Comparison of ENCODE assay signal across 36 cellular contexts in the genomic region with DNA sequence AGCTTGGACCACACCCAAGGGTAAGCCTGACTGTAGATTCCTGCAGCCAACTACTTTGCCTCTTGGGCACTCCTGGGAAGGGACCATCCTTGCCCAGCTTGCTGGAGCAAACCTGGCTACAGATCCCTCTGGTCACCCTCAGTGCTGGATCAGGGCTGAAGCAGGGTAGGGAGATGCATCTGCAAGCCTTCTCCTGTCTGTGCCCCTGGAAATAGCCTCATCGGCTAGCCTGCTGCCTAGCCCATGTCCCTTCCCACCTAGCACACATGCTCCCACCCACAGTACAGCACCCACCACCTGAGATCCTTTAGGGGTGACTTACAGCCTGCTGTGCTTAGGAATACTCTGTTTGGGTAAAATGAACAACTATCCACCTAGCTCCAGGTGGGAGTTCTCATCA.
"Had no signal": no experiment of that assay in that cellular context is flagged by ENCODE, and none has a peak within 500 bp of the region (broad histone marks: within the 10 kb centered on the region; RNA-seq: fewer than 3 reads in every experiment).

No MANE protein-coding gene starts in this region.

- H3K27ac ChIP-seq: ascending aorta, cardiac muscle cell, WERI-Rb-1 had no signal

- DNase-seq: activated CD4-positive, alpha-beta memory T cell treated with anti-CD3 and anti-CD28 coated beads for 36 hours; activated CD4-positive, alpha-beta T cell treated with anti-CD3 and anti-CD28 coated beads for 1 hour; activated CD4-positive, alpha-beta T cell treated with anti-CD3 and anti-CD28 coated beads for 4 hours; activated CD4-positive, alpha-beta T cell treated with anti-CD3 and anti-CD28 coated beads, Interleukin-2, amount 10 ng/mL, durations not matched to agents 24 days and 14 days; activated CD4-positive, alpha-beta T cell treated with anti-CD3 and anti-CD28 coated beads, Interleukin-2, amount 50 U/mL, for 1 hour; activated CD4-positive, alpha-beta T cell treated with anti-CD3 and anti-CD28 coated beads, Interleukin-2, amount 50 U/mL, for 4 hours; activated CD4-positive, CD25-positive, alpha-beta regulatory T cell; activated CD8-positive, alpha-beta memory T cell treated with anti-CD3 and anti-CD28 coated beads, Interleukin-2, amount 50 U/mL, for 48 hours; activated CD8-positive, alpha-beta T cell treated with anti-CD3 and anti-CD28 coated beads for 36 hours; activated effector memory CD4-positive, alpha-beta T cell treated with Interleukin-2 at 50 U/mL for 16 hours; activated gamma-delta T cell; activated naive CD4-positive, alpha-beta T cell treated with anti-CD3 and anti-CD28 coated beads, Interleukin-2, amount 10 ng/mL, durations not matched to agents 7 days and 5 days; activated naive CD4-positive, alpha-beta T cell treated with Interleukin-2 at 50 U/mL for 16 hours; activated naive CD8-positive, alpha-beta T cell treated with anti-CD3 and anti-CD28 coated beads, Interleukin-2, amount 10 ng/mL, durations not matched to agents 7 days and 5 days; activated naive CD8-positive, alpha-beta T cell treated with anti-CD3 and anti-CD28 coated beads, Interleukin-2, amount 50 U/mL, for 24 hours; activated T-cell treated with anti-CD3 and anti-CD28 coated beads, Interleukin-2, amount 50 U/mL, for 24 hours; activated T-cell treated with anti-CD3 and anti-CD28 coated beads, Interleukin-2, amount 50 U/mL, for 48 hours; amygdala; anterior cingulate cortex; caudate nucleus; cerebellar nuclear complex; T-helper 1 cell; T-helper 2 cell; T-helper 9 cell; WERI-Rb-1 had no signal

- H3K4me3 Mint-ChIP-seq: activated CD4-positive, alpha-beta memory T cell treated with anti-CD3 and anti-CD28 coated beads for 36 hours; activated CD4-positive, alpha-beta T cell treated with anti-CD3 and anti-CD28 coated beads, Interleukin-2, amount 10 ng/mL, durations not matched to agents 24 days and 14 days; activated CD8-positive, alpha-beta T cell treated with anti-CD3 and anti-CD28 coated beads for 36 hours; activated naive CD4-positive, alpha-beta T cell treated with anti-CD3 and anti-CD28 coated beads, Interleukin-2, amount 10 ng/mL, durations not matched to agents 7 days and 5 days; activated naive CD4-positive, alpha-beta T cell treated with anti-CD3 and anti-CD28 coated beads, Interleukin-2, amount 50 U/mL, for 24 hours; activated naive CD8-positive, alpha-beta T cell; activated naive CD8-positive, alpha-beta T cell treated with anti-CD3 and anti-CD28 coated beads, Interleukin-2, amount 10 ng/mL, durations not matched to agents 7 days and 5 days; activated naive CD8-positive, alpha-beta T cell treated with anti-CD3 and anti-CD28 coated beads, Interleukin-2, amount 50 U/mL, for 24 hours; activated T-cell treated with anti-CD3 and anti-CD28 coated beads, Interleukin-2, amount 50 U/mL, for 24 hours; brain; central memory CD8-positive, alpha-beta T cell; T-helper 1 cell treated with Interleukin-12 subunit alpha and Interleukin-12 subunit beta and Interleukin-4 antibody, amounts not matched to agents 30 μg/mL and 1 μg/mL, for 36 hours; T-helper 2 cell treated with Interferon-gamma antibody and Interleukin-4, amounts not matched to agents 5 μg/mL and 100 μg/mL, for 36 hours; WTC11 had no signal

- H3K9me3 ChIP-seq: ascending aorta had no signal

- H3K27ac Mint-ChIP-seq: activated CD4-positive, alpha-beta memory T cell treated with anti-CD3 and anti-CD28 coated beads for 36 hours; activated CD4-positive, alpha-beta T cell treated with anti-CD3 and anti-CD28 coated beads, Interleukin-2, amount 10 ng/mL, durations not matched to agents 24 days and 14 days; activated CD8-positive, alpha-beta T cell treated with anti-CD3 and anti-CD28 coated beads for 36 hours; activated naive CD4-positive, alpha-beta T cell treated with anti-CD3 and anti-CD28 coated beads, Interleukin-2, amount 10 ng/mL, durations not matched to agents 7 days and 5 days; activated naive CD4-positive, alpha-beta T cell treated with anti-CD3 and anti-CD28 coated beads, Interleukin-2, amount 50 U/mL, for 24 hours; activated naive CD8-positive, alpha-beta T cell; activated naive CD8-positive, alpha-beta T cell treated with anti-CD3 and anti-CD28 coated beads, Interleukin-2, amount 10 ng/mL, durations not matched to agents 7 days and 5 days; activated naive CD8-positive, alpha-beta T cell treated with anti-CD3 and anti-CD28 coated beads, Interleukin-2, amount 50 U/mL, for 24 hours; activated T-cell treated with anti-CD3 and anti-CD28 coated beads, Interleukin-2, amount 50 U/mL, for 24 hours; activated T-helper 2 cell treated with anti-CD3 and anti-CD28 coated beads, Interferon-gamma antibody, Interleukin-2, Interleukin-4, amounts not matched to agents 10 μg/mL and 5 μg/mL and 100 μg/mL, durations not matched to agents 14 hours and 24 hours and 36 hours; T-helper 1 cell treated with Interleukin-12 subunit alpha and Interleukin-12 subunit beta and Interleukin-4 antibody, amounts not matched to agents 30 μg/mL and 1 μg/mL, for 36 hours; T-helper 2 cell treated with Interferon-gamma antibody and Interleukin-4, amounts not matched to agents 5 μg/mL and 100 μg/mL, for 36 hours; WTC11 had no signal

- H3K9me3 Mint-ChIP-seq: activated CD4-positive, alpha-beta memory T cell treated with anti-CD3 and anti-CD28 coated beads for 36 hours; activated CD4-positive, alpha-beta T cell treated with anti-CD3 and anti-CD28 coated beads, Interleukin-2, amount 10 ng/mL, durations not matched to agents 24 days and 14 days; activated CD8-positive, alpha-beta T cell treated with anti-CD3 and anti-CD28 coated beads for 36 hours; activated naive CD4-positive, alpha-beta T cell treated with anti-CD3 and anti-CD28 coated beads, Interleukin-2, amount 10 ng/mL, durations not matched to agents 7 days and 5 days; activated naive CD8-positive, alpha-beta T cell treated with anti-CD3 and anti-CD28 coated beads, Interleukin-2, amount 10 ng/mL, durations not matched to agents 7 days and 5 days; activated naive CD8-positive, alpha-beta T cell treated with anti-CD3 and anti-CD28 coated beads, Interleukin-2, amount 50 U/mL, for 24 hours; activated T-cell treated with anti-CD3 and anti-CD28 coated beads, Interleukin-2, amount 50 U/mL, for 24 hours; activated T-helper 2 cell treated with anti-CD3 and anti-CD28 coated beads, Interferon-gamma antibody, Interleukin-2, Interleukin-4, amounts not matched to agents 10 μg/mL and 5 μg/mL and 100 μg/mL, durations not matched to agents 14 hours and 24 hours and 36 hours; central memory CD8-positive, alpha-beta T cell; T-helper 1 cell treated with Interleukin-12 subunit alpha and Interleukin-12 subunit beta and Interleukin-4 antibody, amounts not matched to agents 30 μg/mL and 1 μg/mL, for 36 hours; T-helper 2 cell treated with Interferon-gamma antibody and Interleukin-4, amounts not matched to agents 5 μg/mL and 100 μg/mL, for 36 hours; WTC11 had no signal

- ATAC-seq: activated CD4-positive, CD25-positive, alpha-beta regulatory T cell treated with anti-CD3 and anti-CD28 coated beads, Interleukin-2, amount 50 U/mL, for 24 hours; activated CD8-positive, alpha-beta T cell treated with anti-CD3 and anti-CD28 coated beads for 36 hours; activated naive CD8-positive, alpha-beta T cell treated with anti-CD3 and anti-CD28 coated beads, Interleukin-2, amount 50 U/mL, for 24 hours; WTC11 had no signal

- H3K27me3 ChIP-seq: ascending aorta, cardiac muscle cell had no signal

- H3K36me3 ChIP-seq: ascending aorta, cardiac muscle cell, WERI-Rb-1 had no signal

- H3K4me1 Mint-ChIP-seq: activated CD4-positive, alpha-beta T cell treated with anti-CD3 and anti-CD28 coated beads, Interleukin-2, amount 10 ng/mL, durations not matched to agents 24 days and 14 days; activated naive CD4-positive, alpha-beta T cell treated with anti-CD3 and anti-CD28 coated beads, Interleukin-2, amount 10 ng/mL, durations not matched to agents 7 days and 5 days; activated naive CD4-positive, alpha-beta T cell treated with anti-CD3 and anti-CD28 coated beads, Interleukin-2, amount 50 U/mL, for 24 hours; activated naive CD8-positive, alpha-beta T cell treated with anti-CD3 and anti-CD28 coated beads, Interleukin-2, amount 10 ng/mL, durations not matched to agents 7 days and 5 days; activated naive CD8-positive, alpha-beta T cell treated with anti-CD3 and anti-CD28 coated beads, Interleukin-2, amount 50 U/mL, for 24 hours; central memory CD8-positive, alpha-beta T cell had no signal

- H3K4me3 ChIP-seq: ascending aorta, cardiac muscle cell had no signal

- H3K36me3 Mint-ChIP-seq: activated CD4-positive, alpha-beta memory T cell treated with anti-CD3 and anti-CD28 coated beads for 36 hours; activated naive CD4-positive, alpha-beta T cell treated with anti-CD3 and anti-CD28 coated beads, Interleukin-2, amount 10 ng/mL, durations not matched to agents 7 days and 5 days; activated naive CD4-positive, alpha-beta T cell treated with anti-CD3 and anti-CD28 coated beads, Interleukin-2, amount 50 U/mL, for 24 hours; activated naive CD8-positive, alpha-beta T cell; activated naive CD8-positive, alpha-beta T cell treated with anti-CD3 and anti-CD28 coated beads, Interleukin-2, amount 10 ng/mL, durations not matched to agents 7 days and 5 days had no signal

- H3K4me1 ChIP-seq: ascending aorta had no signal
